ENCODE assay signal across 8 cellular contexts in genomic region chr3:27681249-27681748, GRCh38. TPM values are rescaled to one million over a fixed set of nuclear protein-coding genes. Genes with fewer than 3 reads are reported as not detected.
A peak's percentile ranks its signal among the peaks of the same experiment; 100 is the strongest.
DNase-seq lines count a peak whose midpoint lies in the region; ATAC-seq and TF ChIP-seq lines count a peak whose summit lies in the region.

No MANE protein-coding gene starts in this region.

- H3K27ac ChIP-seq in OCI-LY7 (ENCODE audit: low read depth, low read length, poor library complexity, severe bottlenecking) (no peak overlapping the region), hepatocyte (no peak overlapping the region), gastrocnemius medialis (no peak overlapping the region)

- H3K79me2 ChIP-seq in OCI-LY7 (ENCODE audit: insufficient read depth, low read depth, low read length) (no peaks in the 10 kb centered on the region), hepatocyte (no peaks in the 10 kb centered on the region)

- peak overlapping the region; percentile 44 for H3K4me3 Mint-ChIP-seq in activated CD4-positive, alpha-beta T cell treated with anti-CD3 and anti-CD28 coated beads for 36 hours

- BruUV-seq in OCI-LY7 (replicated peaks; lab: Mats Ljungman, UMichigan) = no TSS peak

- peak overlapping the region; percentile 49 for H3K4me2 ChIP-seq in OCI-LY7 (ENCODE audit: low read length)
- H3K4me2 ChIP-seq in hepatocyte = peak overlapping the region; percentile 67

- ATAC-seq in activated CD4-positive, alpha-beta T cell treated with anti-CD3 and anti-CD28 coated beads for 36 hours = peak; percentile 84
- ATAC-seq in GM21515 (IDR thresholded peaks at IDR 0.05; ENCODE audit: unreplicated experiment) (peak; percentile 71), gastrocnemius medialis (peak in 1 of 2 donors; percentile 55)

- CTCF ChIA-PET in activated CD4-positive, alpha-beta T cell treated with anti-CD3 and anti-CD28 coated beads for 36 hours (lab: Charles Lee) = interaction anchor here (0.7 to 2.5 kb wide), 27 partner anchors 10 to 646 kb away, joined by 3 to 10 read pairs (median 4); no protein-coding TSS in a partner anchor
- CTCF ChIA-PET in OCI-LY7 (lab: Charles Lee; ENCODE audit: unreplicated experiment) = no interaction called here

- POLR2A ChIA-PET in activated CD4-positive, alpha-beta T cell treated with anti-CD3 and anti-CD28 coated beads for 36 hours (lab: Charles Lee) = interaction anchor here (0.7 kb wide), 2 partner anchors 34 to 668 kb away, joined by 3 to 10 read pairs; partner anchors contain the start of genes AZI2 and ZCWPW2
- POLR2A ChIA-PET in OCI-LY7 (lab: Charles Lee) = interaction anchor here (0.5 to 0.7 kb wide), 6 partner anchors 41 to 448 kb away, joined by 3 to 4 read pairs (median 3); no protein-coding TSS in a partner anchor

- DNase-seq in activated CD4-positive, alpha-beta T cell treated with anti-CD3 and anti-CD28 coated beads for 36 hours = peak; percentile 49
- no peak for DNase-seq in activated CD4-positive, alpha-beta T cell treated with anti-CD3 and anti-CD28 coated beads, Interleukin-2, amount 50 U/mL, for 48 hours
- DNase-seq in HT-29 (ENCODE audit: low spot score) = peak; percentile 76
- DNase-seq in OCI-LY7 (ENCODE audit: low spot score) = peak; percentile 79
- peak; percentile 70 for DNase-seq in astrocyte of the cerebellum (ENCODE audit: low read depth)
- DNase-seq in hepatocyte (ENCODE audit: low spot score) = peak; percentile 81
- no peak for DNase-seq in gastrocnemius medialis

- in situ Hi-C loops in astrocyte of the cerebellum (cut with HindIII; ENCODE audit: low sequenced_read_pairs) = no loop called here
- in situ Hi-C loops in gastrocnemius medialis (cut with MboI; ENCODE audit: low sequenced_read_pairs in 4 of 4) = loop anchor here in 3 of 4 donors (10.0 to 25.0 kb wide), 3 partner anchors 366 to 544 kb away; no protein-coding TSS in a partner anchor

- H3K4me3 ChIP-seq in OCI-LY7 (ENCODE audit: low read depth, low read length, poor library complexity, severe bottlenecking) = peak overlapping the region; percentile 34
- no peak overlapping the region for H3K4me3 ChIP-seq in astrocyte of the cerebellum (ENCODE audit: low read depth, low read length)
- H3K4me3 ChIP-seq in hepatocyte = no peak overlapping the region
- H3K4me3 ChIP-seq in gastrocnemius medialis = no peak overlapping the region

- H2AFZ ChIP-seq in OCI-LY7 (ENCODE audit: low read length) = peak overlapping the region; percentile 94
- peak overlapping the region; percentile 53 for H2AFZ ChIP-seq in hepatocyte

- H3K4me1 ChIP-seq in OCI-LY7 (ENCODE audit: insufficient read depth, low read length, poor library complexity, severe bottlenecking) = no peaks in the 10 kb centered on the region
- no peaks in the 10 kb centered on the region for H3K4me1 ChIP-seq in hepatocyte (ENCODE audit: insufficient read depth)
- H3K4me1 ChIP-seq in gastrocnemius medialis = peaks cover 0 to 3% of the 10 kb centered on the region in 2 donors

- intact Hi-C loops in activated CD4-positive, alpha-beta T cell treated with anti-CD3 and anti-CD28 coated beads for 36 hours (cut with DNase I, micrococcal nuclease) = loop anchor here (1.0 to 5.0 kb wide), 7 partner anchors 197 to 549 kb away; partner anchors contain the start of gene SLC4A7 (in 2 of the 2)
- intact Hi-C loops in OCI-LY7 (cut with micrococcal nuclease; ENCODE audit: unreplicated experiment) = loop anchor here (2.0 to 10.0 kb wide), 3 partner anchors 324 to 546 kb away; no protein-coding TSS in a partner anchor
- intact Hi-C loops in gastrocnemius medialis (cut with DNase I; ENCODE audit: low total_unique reads) = no loop called here

- H4K20me1 ChIP-seq in OCI-LY7 (ENCODE audit: insufficient read depth, low read length) (no peaks in the 10 kb centered on the region), hepatocyte (ENCODE audit: insufficient read depth, poor library complexity, severe bottlenecking) (no peaks in the 10 kb centered on the region)

- no peaks in the 10 kb centered on the region for H3K27me3 Mint-ChIP-seq in activated CD4-positive, alpha-beta T cell treated with anti-CD3 and anti-CD28 coated beads for 36 hours

- H3K36me3 ChIP-seq in OCI-LY7 (ENCODE audit: insufficient read depth, low read length) (no peaks in the 10 kb centered on the region), hepatocyte (replicated peaks; ENCODE audit: insufficient read depth, low read depth) (no peaks in the 10 kb centered on the region), gastrocnemius medialis (no peaks in the 10 kb centered on the region)

- peak overlapping the region; percentile 80 for H3K27ac Mint-ChIP-seq in activated CD4-positive, alpha-beta T cell treated with anti-CD3 and anti-CD28 coated beads for 36 hours

- no peaks in the 10 kb centered on the region for H3K27me3 ChIP-seq in hepatocyte
- H3K27me3 ChIP-seq in gastrocnemius medialis = no peaks in the 10 kb centered on the region

- no peak for TF ChIP-seq POLR2A in gastrocnemius medialis (IDR thresholded peaks at IDR 0.05)

- H3K4me1 Mint-ChIP-seq in activated CD4-positive, alpha-beta T cell treated with anti-CD3 and anti-CD28 coated beads for 36 hours = peaks cover 8% of the 10 kb centered on the region

- 27% methylated on average over 6 of the region's 6 CpGs for WGBS in hepatocyte (ENCODE audit: low lambda C conversion rate, missing lambda C conversion rate)

- H3K36me3 Mint-ChIP-seq in activated CD4-positive, alpha-beta T cell treated with anti-CD3 and anti-CD28 coated beads for 36 hours (ENCODE audit: low read depth) = no peaks in the 10 kb centered on the region

- TF ChIP-seq CTCF in OCI-LY7 (conservative IDR thresholded peaks at IDR 0.05; ENCODE audit: low read length) = peak; percentile 88
- TF ChIP-seq CTCF in astrocyte of the cerebellum (IDR thresholded peaks at IDR 0.05; ENCODE audit: low read depth, low read length, missing control alignments) = peak; percentile 58
- TF ChIP-seq CTCF in hepatocyte (IDR thresholded peaks at IDR 0.05; ENCODE audit: poor library complexity) = peak; percentile 73
- TF ChIP-seq CTCF in gastrocnemius medialis (IDR thresholded peaks at IDR 0.05 in 4 of 5, conservative IDR thresholded peaks at IDR 0.05 in 1 of 5) = peak; percentile 27 to 52 (median 45)

- H3K9me3 Mint-ChIP-seq in activated CD4-positive, alpha-beta T cell treated with anti-CD3 and anti-CD28 coated beads for 36 hours (ENCODE audit: low read depth) = no peaks in the 10 kb centered on the region

- H3K9me2 ChIP-seq in OCI-LY7 (ENCODE audit: insufficient read depth, low read length) (no peaks in the 10 kb centered on the region), hepatocyte (replicated peaks; ENCODE audit: insufficient read depth) (no peaks in the 10 kb centered on the region)

- H3K9me3 ChIP-seq in OCI-LY7 (ENCODE audit: low read length) = no peaks in the 10 kb centered on the region
- no peaks in the 10 kb centered on the region for H3K9me3 ChIP-seq in hepatocyte (ENCODE audit: low read depth)
- H3K9me3 ChIP-seq in gastrocnemius medialis = no peaks in the 10 kb centered on the region

RNA-seq across cellular contexts. Expression of gene EOMES, which starts 40.8 kb away (rescaled TPM):
- under 1 TPM; 0.25 TPM for total RNA-seq in activated CD4-positive, alpha-beta T cell treated with anti-CD3 and anti-CD28 coated beads for 36 hours
- total RNA-seq in HT-29 (2014; rRNA removed; shearing (Covaris generic)) = not detected in 2 replicates
- not detected in 2 replicates for total RNA-seq in OCI-LY7 (2014; rRNA removed; shearing (Covaris generic))
- total RNA-seq in OCI-LY7 (2022) (not detected in 2 replicates), hepatocyte (not detected in 2 replicates), gastrocnemius medialis (not detected)
- 0.39 TPM in 1 of 2 replicates, not detected in the other for polyA plus RNA-seq in hepatocyte

Comparison
In these comparisons a context has a peak if more than half of its experiments do, and no peak if none do; other contexts are left out.
1. DNase-seq: peak in activated CD4-positive, alpha-beta T cell treated with anti-CD3 and anti-CD28 coated beads for 36 hours (single experiment), HT-29 (single experiment), OCI-LY7 (single experiment), astrocyte of the cerebellum (single experiment) and hepatocyte (single experiment); none in activated CD4-positive, alpha-beta T cell treated with anti-CD3 and anti-CD28 coated beads, Interleukin-2, amount 50 U/mL, for 48 hours (0 of 2) and gastrocnemius medialis (0 of 2).
2. Peak in every context shown above with its lines, with median percentiles within 50 percentile points of each other: CTCF ChIP-seq.